9 cellular contexts compared by ENCODE assay signal in genomic region chr2:63059434-63060078, GRCh38. TPM values are rescaled to one million over a fixed set of nuclear protein-coding genes. Genes with fewer than 3 reads are reported as not detected.
A peak's percentile ranks its signal among the peaks of the same experiment; 100 is the strongest.
DNase-seq lines count a peak whose midpoint lies in the region; ATAC-seq, FAIRE-seq and TF ChIP-seq lines count a peak whose summit lies in the region.
"Had no signal": no experiment of that assay in that cellular context is flagged by ENCODE, and none has a peak within 500 bp of the region (broad histone marks: within the 10 kb centered on the region; RNA-seq: fewer than 3 reads in every experiment).

No MANE protein-coding gene starts in this region.

- intact Hi-C loops in CD8-positive, alpha-beta T cell (cut with DNase I, micrococcal nuclease): loop anchor here in 1 of 2 experiments (5.0 kb wide), 1 partner anchor 783 kb away; the partner anchor contains the start of gene UGP2

- no peak overlapping the region for H3K14ac ChIP-seq in H9 (ENCODE audit: insufficient read depth, low read length)

- H4K20me1 ChIP-seq in H9 (ENCODE audit: control insufficient read depth, insufficient read depth, insufficient read length) (no peaks in the 10 kb centered on the region), neural cell (ENCODE audit: insufficient read depth) (no peaks in the 10 kb centered on the region)

- H3K36me3 Mint-ChIP-seq in CD8-positive, alpha-beta T cell: no peaks in the 10 kb centered on the region
- peaks cover 0 to 2% (median 0%) of the 10 kb centered on the region in 3 experiments; a peak in 2 of 7 replicates for H3K36me3 Mint-ChIP-seq in H9 (ENCODE audit: insufficient read depth in 1 of 3, low read depth in 3 of 3)

- H3K27me3 Mint-ChIP-seq in CD8-positive, alpha-beta T cell (ENCODE audit: low read depth): peaks cover 74% of the 10 kb centered on the region
- H3K27me3 Mint-ChIP-seq in H9 (ENCODE audit: low read depth): peaks cover 98% of the 10 kb centered on the region

- H3K4me1 ChIP-seq in CD8-positive, alpha-beta T cell (ENCODE audit: insufficient read depth, low read length): peaks cover 37% of the 10 kb centered on the region
- peaks cover 10% of the 10 kb centered on the region; the same call in 1 of the 2 replicates for H3K4me1 ChIP-seq in H9 (ENCODE audit: insufficient read depth, low read length)

- no peak overlapping the region for H3K4me3 ChIP-seq in CD8-positive, alpha-beta T cell (ENCODE audit: low read depth, low read length)
- H3K4me3 ChIP-seq in bronchial epithelial cell (ENCODE audit: low read depth, low read length): peak overlapping the region; percentile 19
- H3K4me3 ChIP-seq in neural cell (ENCODE audit: low read length): no peak overlapping the region

- no peaks in the 10 kb centered on the region for H3K9me3 ChIP-seq in CD8-positive, alpha-beta T cell (ENCODE audit: low read length)
- H3K9me3 ChIP-seq in H9 (ENCODE audit: control insufficient read depth, low read depth, low read length) (no peaks in the 10 kb centered on the region), neural cell (ENCODE audit: low read length) (peaks cover 14% of the 10 kb centered on the region)

- H2BK120ac ChIP-seq in H9 (ENCODE audit: low read depth, low read length, poor library complexity, severe bottlenecking): no peak overlapping the region

- DNase-seq in CD8-positive, alpha-beta T cell: no peak
- DNase-seq in H9 (peak; percentile 60), bronchial epithelial cell (ENCODE audit: low read depth) (no peak), GM19239 (ENCODE audit: insufficient read length, low spot score) (no peak), GM12891 (ENCODE audit: insufficient read length, low spot score) (no peak)
- DNase-seq: stimulated activated CD4-positive, alpha-beta T cell treated with anti-CD3 and anti-CD28 coated beads, Interleukin-4, amount 100 ng/mL, for 4 hours had no signal

- H3K79me2 ChIP-seq in H9 (ENCODE audit: insufficient read depth, low read length) (no peaks in the 10 kb centered on the region), neural cell (replicated peaks; ENCODE audit: insufficient read depth, low read length) (no peaks in the 10 kb centered on the region)

- no peak overlapping the region for H3K27ac ChIP-seq in CD8-positive, alpha-beta T cell (ENCODE audit: low read depth, low read length)
- no peak overlapping the region for H3K27ac ChIP-seq in H9 (ENCODE audit: insufficient read length, low read depth, low read length)
- H3K27ac ChIP-seq in neural cell (ENCODE audit: low read length): no peak overlapping the region

- no peak for TF ChIP-seq EP300 in neural cell (conservative IDR thresholded peaks at IDR 0.05; ENCODE audit: poor library complexity, severe bottlenecking)

- CTCF ChIA-PET in CD8-positive, alpha-beta T cell (lab: Charles Lee): no interaction called here

- no peak overlapping the region for H2BK20ac ChIP-seq in H9 (ENCODE audit: low read depth, low read length, poor library complexity, severe bottlenecking)

- H3K9me3 Mint-ChIP-seq in CD8-positive, alpha-beta T cell: peaks cover 5% of the 10 kb centered on the region
- peaks cover 0 to 7% of the 10 kb centered on the region in 2 experiments; a peak in 1 of 5 replicates for H3K9me3 Mint-ChIP-seq in H9

- no CpG with 5 or more reads among the region's 54 CpGs for WGBS in H9 (ENCODE audit: extremely low coverage, insufficient read length, low lambda C conversion rate)

- peaks cover 31% of the 10 kb centered on the region for H3K23me2 ChIP-seq in H9 (ENCODE audit: insufficient read length, low read depth, low read length, poor library complexity, severe bottlenecking)

- H3K9ac ChIP-seq in H9 (ENCODE audit: extremely low read depth, insufficient read length, low read length) (no peak overlapping the region), neural cell (ENCODE audit: low read length) (no peak overlapping the region)

- no peak for TF ChIP-seq CTCF in CD8-positive, alpha-beta T cell (IDR thresholded peaks at IDR 0.05)
- TF ChIP-seq CTCF in H9 (conservative IDR thresholded peaks at IDR 0.05) (no peak), bronchial epithelial cell (IDR thresholded peaks at IDR 0.05; ENCODE audit: insufficient read depth, low read length, severe bottlenecking) (no peak), neural cell (IDR thresholded peaks at IDR 0.05; ENCODE audit: poor library complexity, severe bottlenecking) (no peak)

- no peak overlapping the region for H4K8ac ChIP-seq in H9 (replicated peaks; ENCODE audit: insufficient read length, low read depth, low read length)

- TF ChIP-seq POLR2A in GM12891 (IDR thresholded peaks at IDR 0.05; ENCODE audit: low read depth, low read length): no peak

- no peak overlapping the region for H4K91ac ChIP-seq in H9 (ENCODE audit: insufficient read length, low read depth, low read length)

- peaks cover 47% of the 10 kb centered on the region for H3K27me3 ChIP-seq in CD8-positive, alpha-beta T cell (ENCODE audit: insufficient read depth, low read length)
- H3K27me3 ChIP-seq in H9 (ENCODE audit: insufficient read depth, low read length) (peaks cover 54% of the 10 kb centered on the region), bronchial epithelial cell (ENCODE audit: control insufficient read depth, insufficient read depth, low read length) (peaks cover 2% of the 10 kb centered on the region), neural cell (ENCODE audit: insufficient read depth, low read depth, low read length) (peaks cover 74% of the 10 kb centered on the region)

- H3K36me3 ChIP-seq in CD8-positive, alpha-beta T cell (ENCODE audit: insufficient read depth, low read length): no peaks in the 10 kb centered on the region
- H3K36me3 ChIP-seq in bronchial epithelial cell (ENCODE audit: control insufficient read depth, insufficient read depth, low read length): peaks cover 7% of the 10 kb centered on the region
- H3K36me3 ChIP-seq in neural cell (ENCODE audit: insufficient read depth, low read length): no peaks in the 10 kb centered on the region

- no peak overlapping the region for H2BK15ac ChIP-seq in H9 (ENCODE audit: low read depth, low read length)

- H3F3A ChIP-seq in neural cell (ENCODE audit: insufficient read depth, low read length, poor library complexity, severe bottlenecking): no peaks in the 10 kb centered on the region

- H3K4me1 Mint-ChIP-seq in CD8-positive, alpha-beta T cell (ENCODE audit: low read depth): peaks cover 45% of the 10 kb centered on the region
- peaks cover 40 to 48% of the 10 kb centered on the region in 2 experiments for H3K4me1 Mint-ChIP-seq in H9

- no peak for ATAC-seq in CD8-positive, alpha-beta T cell
- ATAC-seq in GM18498 (IDR thresholded peaks at IDR 0.05; ENCODE audit: unreplicated experiment): no peak
- ATAC-seq in HG03108 (IDR thresholded peaks at IDR 0.05; ENCODE audit: unreplicated experiment): no peak

- H2AK5ac ChIP-seq in H9 (ENCODE audit: insufficient read length, low read length): no peak overlapping the region

- POLR2A ChIA-PET in CD8-positive, alpha-beta T cell (lab: Charles Lee): no interaction called here

- no peak overlapping the region for H3K56ac ChIP-seq in H9 (ENCODE audit: insufficient read length, low read depth, low read length)

- H3K4me2 ChIP-seq in H9 (ENCODE audit: insufficient read depth, insufficient read length, low read length): peak overlapping the region; percentile 74
- H3K4me2 ChIP-seq in neural cell (ENCODE audit: low read length): no peak overlapping the region

- no peak overlapping the region for H3T11ph ChIP-seq in H9 (ENCODE audit: low read length)

- no peak overlapping the region for H2BK5ac ChIP-seq in H9 (ENCODE audit: insufficient read length, low read length)

- FAIRE-seq in bronchial epithelial cell (lab: Jason Lieb, UNC) (no peak), GM19239 (lab: Jason Lieb, UNC) (no peak), GM12891 (lab: Jason Lieb, UNC) (no peak)

- H4K5ac ChIP-seq in H9 (ENCODE audit: insufficient read length, low read depth, low read length): no peak overlapping the region

- H3K4me3 Mint-ChIP-seq in CD8-positive, alpha-beta T cell: peak overlapping the region; percentile 70
- H3K4me3 Mint-ChIP-seq in H9: peak overlapping the region; percentile 42 to 78

- no peak overlapping the region for H3K23ac ChIP-seq in H9 (ENCODE audit: insufficient read length, low read depth, low read length)

- H3K18ac ChIP-seq in H9 (ENCODE audit: insufficient read length, low read depth, low read length): no peak overlapping the region

- TF ChIP-seq RAD21 in neural cell (conservative IDR thresholded peaks at IDR 0.05): no peak

- no peaks in the 10 kb centered on the region for H3K79me1 ChIP-seq in H9 (ENCODE audit: insufficient read depth, low read depth, low read length, poor library complexity, severe bottlenecking)

- H2AFZ ChIP-seq in H9 (ENCODE audit: low read length) (no peak overlapping the region), neural cell (ENCODE audit: low read depth, low read length) (no peak overlapping the region)

- no peak overlapping the region for H3K27ac Mint-ChIP-seq in CD8-positive, alpha-beta T cell
- no peak overlapping the region for H3K27ac Mint-ChIP-seq in H9

- no peak overlapping the region for H2BK12ac ChIP-seq in H9 (ENCODE audit: insufficient read length, low read depth, low read length)

- no peaks in the 10 kb centered on the region for H3K9me2 ChIP-seq in neural cell (ENCODE audit: insufficient read depth, low read length)

- no peak overlapping the region for H3K4ac ChIP-seq in H9 (ENCODE audit: low read depth, low read length)

TF ChIP-seq in neural cell, 6 proteins besides CTCF, POLR2A, EP300 and RAD21 (continues in another document):
- TF ChIP-seq POLR2AphosphoS5 (IDR thresholded peaks at IDR 0.05): peak; percentile 29
- no peak for TF ChIP-seq MXI1 (conservative IDR thresholded peaks at IDR 0.05; ENCODE audit: poor library complexity, severe bottlenecking)
- peak; percentile 5 for TF ChIP-seq EZH2 (IDR thresholded peaks at IDR 0.05; ENCODE audit: borderline replicate concordance, insufficient read depth, low read length, poor library complexity, severe bottlenecking)
- no peak for TF ChIP-seq TAF1 (IDR thresholded peaks at IDR 0.05; ENCODE audit: low read depth)
- no peak for TF ChIP-seq SMC3 (conservative IDR thresholded peaks at IDR 0.05; ENCODE audit: poor library complexity)

TF ChIP-seq in GM12891, 5 proteins besides CTCF, POLR2A, EP300 and RAD21:
- TF ChIP-seq TAF1 (IDR thresholded peaks at IDR 0.05; ENCODE audit: low read depth, low read length): no peak
- TF ChIP-seq PAX5 (IDR thresholded peaks at IDR 0.05; ENCODE audit: insufficient read depth, low read length, severe bottlenecking): no peak

RNA-seq across cellular contexts. Expression of gene OTX1, which starts 8.9 kb away (rescaled TPM):
- not detected for total RNA-seq in CD8-positive, alpha-beta T cell
- total RNA-seq in H9 (2021): 0.11 and 0.13 TPM in 2 replicates
- total RNA-seq in bronchial epithelial cell: 0.79 and 1.5 TPM in 2 replicates
- polyA plus RNA-seq in neural cell: not detected in 2 replicates
- polyA minus RNA-seq in neural cell: not detected in 2 replicates
- 0.17 TPM for polyA plus RNA-seq in GM12891 (2012; ENCODE audit: low read depth, missing spikeins)
